15 cellular contexts compared by ENCODE assay signal in genomic region chr14:65838565-65838964, GRCh38.
DNase-seq lines count a peak whose midpoint lies in the region; ATAC-seq and TF ChIP-seq lines count a peak whose summit lies in the region.
"Had no signal": no experiment of that assay in that cellular context is flagged by ENCODE, and none has a peak within 500 bp of the region (broad histone marks: within the 10 kb centered on the region; RNA-seq: fewer than 3 reads in every experiment).

No MANE protein-coding gene starts in this region.

- no peaks in the 10 kb centered on the region for H3K27me3 Mint-ChIP-seq in activated CD8-positive, alpha-beta memory T cell treated with anti-CD3 and anti-CD28 coated beads, Interleukin-2, amount 10 ng/mL, durations not matched to agents 7 days and 5 days
- no peaks in the 10 kb centered on the region for H3K27me3 Mint-ChIP-seq in activated T-helper 1 cell treated with anti-CD3 and anti-CD28 coated beads, Interleukin-12 subunit alpha, Interleukin-12 subunit beta, Interleukin-2, Interleukin-4 antibody, amounts not matched to agents 30 ng/mL and 10 ng/mL and 1 ng/mL, durations not matched to agents 14 hours and 24 hours and 36 hours (ENCODE audit: insufficient read depth)
- peaks cover 28% of the 10 kb centered on the region for H3K27me3 Mint-ChIP-seq in progenitor cell of endocrine pancreas

- no peak overlapping the region for H3K27ac Mint-ChIP-seq in activated CD8-positive, alpha-beta memory T cell treated with anti-CD3 and anti-CD28 coated beads, Interleukin-2, amount 10 ng/mL, durations not matched to agents 7 days and 5 days
- H3K27ac Mint-ChIP-seq in activated T-helper 1 cell treated with anti-CD3 and anti-CD28 coated beads, Interleukin-12 subunit alpha, Interleukin-12 subunit beta, Interleukin-2, Interleukin-4 antibody, amounts not matched to agents 30 ng/mL and 10 ng/mL and 1 ng/mL, durations not matched to agents 14 hours and 24 hours and 36 hours: peak overlapping the region; percentile 19
- H3K27ac Mint-ChIP-seq in progenitor cell of endocrine pancreas: peak overlapping the region; percentile 63
- H3K27ac Mint-ChIP-seq: CD14-positive monocyte had no signal

- peak; percentile 35 for DNase-seq in activated CD8-positive, alpha-beta memory T cell treated with anti-CD3 and anti-CD28 coated beads, Interleukin-2, amount 10 ng/mL, durations not matched to agents 7 days and 5 days
- DNase-seq in activated CD8-positive, alpha-beta memory T cell treated with anti-CD3 and anti-CD28 coated beads, Interleukin-2, amount 50 U/mL, for 48 hours: no peak
- peak; percentile 30 for DNase-seq in HT1080 (ENCODE audit: low read depth)
- DNase-seq in activated T-helper 1 cell treated with anti-CD3 and anti-CD28 coated beads, Interleukin-12 subunit alpha, Interleukin-12 subunit beta, Interleukin-2, Interleukin-4 antibody, amounts not matched to agents 30 ng/mL and 10 ng/mL and 1 ng/mL, durations not matched to agents 14 hours and 24 hours and 36 hours (ENCODE audit: low spot score): no peak
- no peak for DNase-seq in progenitor cell of endocrine pancreas (ENCODE audit: low spot score, unreplicated experiment)
- no peak for DNase-seq in ecto neural progenitor cell (ENCODE audit: low spot score)
- DNase-seq in NCI-H1105 treated with DMSO at 0.1 percent for 48 hours (lab: John Stamatoyannopoulos, UW): no peak
- DNase-seq: DMS53, NCI-H1048, NCI-H1694, NCI-H446, PC-9 had no signal

- peaks cover 2% of the 10 kb centered on the region for H3K9me3 Mint-ChIP-seq in activated CD8-positive, alpha-beta memory T cell treated with anti-CD3 and anti-CD28 coated beads, Interleukin-2, amount 10 ng/mL, durations not matched to agents 7 days and 5 days (ENCODE audit: low read depth)
- H3K9me3 Mint-ChIP-seq in activated T-helper 1 cell treated with anti-CD3 and anti-CD28 coated beads, Interleukin-12 subunit alpha, Interleukin-12 subunit beta, Interleukin-2, Interleukin-4 antibody, amounts not matched to agents 30 ng/mL and 10 ng/mL and 1 ng/mL, durations not matched to agents 14 hours and 24 hours and 36 hours: no peaks in the 10 kb centered on the region
- no peaks in the 10 kb centered on the region for H3K9me3 Mint-ChIP-seq in progenitor cell of endocrine pancreas (ENCODE audit: low read depth)

- TF ChIP-seq CTCF in progenitor cell of endocrine pancreas (IDR thresholded peaks at IDR 0.05; ENCODE audit: unreplicated experiment): no peak

- intact Hi-C loops in activated T-helper 1 cell treated with anti-CD3 and anti-CD28 coated beads, Interleukin-12 subunit alpha, Interleukin-12 subunit beta, Interleukin-2, Interleukin-4 antibody, amounts not matched to agents 30 ng/mL and 10 ng/mL and 1 ng/mL, durations not matched to agents 14 hours and 24 hours and 36 hours (cut with micrococcal nuclease): no loop called here

- H3K36me3 Mint-ChIP-seq in activated CD8-positive, alpha-beta memory T cell treated with anti-CD3 and anti-CD28 coated beads, Interleukin-2, amount 10 ng/mL, durations not matched to agents 7 days and 5 days: peaks cover 3% of the 10 kb centered on the region
- H3K36me3 Mint-ChIP-seq in activated T-helper 1 cell treated with anti-CD3 and anti-CD28 coated beads, Interleukin-12 subunit alpha, Interleukin-12 subunit beta, Interleukin-2, Interleukin-4 antibody, amounts not matched to agents 30 ng/mL and 10 ng/mL and 1 ng/mL, durations not matched to agents 14 hours and 24 hours and 36 hours (ENCODE audit: low read depth): peaks cover 2% of the 10 kb centered on the region
- no peaks in the 10 kb centered on the region for H3K36me3 Mint-ChIP-seq in progenitor cell of endocrine pancreas (ENCODE audit: insufficient read depth)
- H3K36me3 Mint-ChIP-seq: CD14-positive monocyte had no signal

- peaks cover 54% of the 10 kb centered on the region for H3K4me1 Mint-ChIP-seq in activated CD8-positive, alpha-beta memory T cell treated with anti-CD3 and anti-CD28 coated beads, Interleukin-2, amount 10 ng/mL, durations not matched to agents 7 days and 5 days
- peaks cover 59% of the 10 kb centered on the region for H3K4me1 Mint-ChIP-seq in activated T-helper 1 cell treated with anti-CD3 and anti-CD28 coated beads, Interleukin-12 subunit alpha, Interleukin-12 subunit beta, Interleukin-2, Interleukin-4 antibody, amounts not matched to agents 30 ng/mL and 10 ng/mL and 1 ng/mL, durations not matched to agents 14 hours and 24 hours and 36 hours (ENCODE audit: low read depth)
- H3K4me1 Mint-ChIP-seq in progenitor cell of endocrine pancreas (ENCODE audit: low read depth): no peaks in the 10 kb centered on the region

- no peak overlapping the region for H3K4me3 Mint-ChIP-seq in activated CD8-positive, alpha-beta memory T cell treated with anti-CD3 and anti-CD28 coated beads, Interleukin-2, amount 10 ng/mL, durations not matched to agents 7 days and 5 days
- H3K4me3 Mint-ChIP-seq in activated T-helper 1 cell treated with anti-CD3 and anti-CD28 coated beads, Interleukin-12 subunit alpha, Interleukin-12 subunit beta, Interleukin-2, Interleukin-4 antibody, amounts not matched to agents 30 ng/mL and 10 ng/mL and 1 ng/mL, durations not matched to agents 14 hours and 24 hours and 36 hours: no peak overlapping the region
- H3K4me3 Mint-ChIP-seq in progenitor cell of endocrine pancreas (ENCODE audit: low read depth): no peak overlapping the region
- H3K4me3 Mint-ChIP-seq: CD14-positive monocyte had no signal

- CTCF ChIA-PET in activated CD8-positive, alpha-beta memory T cell treated with anti-CD3 and anti-CD28 coated beads, Interleukin-2, amount 10 ng/mL, durations not matched to agents 7 days and 5 days (lab: Charles Lee): interaction anchor here (0.6 to 1.8 kb wide), 3 partner anchors 10 to 1451 kb away, joined by 3 to 6 read pairs (median 3); partner anchors contain the start of gene MTHFD1

- no peak for ATAC-seq in activated CD8-positive, alpha-beta memory T cell treated with anti-CD3 and anti-CD28 coated beads, Interleukin-2, amount 10 ng/mL, durations not matched to agents 7 days and 5 days
- no peak for ATAC-seq in HG03457 (IDR thresholded peaks at IDR 0.05; ENCODE audit: unreplicated experiment)
- ATAC-seq: A549 had no signal

Comparison
In these comparisons a context has a peak if more than half of its experiments do, and no peak if none do; other contexts are left out.
1. DNase-seq: peak in activated CD8-positive, alpha-beta memory T cell treated with anti-CD3 and anti-CD28 coated beads, Interleukin-2, amount 10 ng/mL, durations not matched to agents 7 days and 5 days (single experiment) and HT1080 (single experiment); none in activated CD8-positive, alpha-beta memory T cell treated with anti-CD3 and anti-CD28 coated beads, Interleukin-2, amount 50 U/mL, for 48 hours (single experiment), activated T-helper 1 cell treated with anti-CD3 and anti-CD28 coated beads, Interleukin-12 subunit alpha, Interleukin-12 subunit beta, Interleukin-2, Interleukin-4 antibody, amounts not matched to agents 30 ng/mL and 10 ng/mL and 1 ng/mL, durations not matched to agents 14 hours and 24 hours and 36 hours (single experiment), progenitor cell of endocrine pancreas (single experiment), ecto neural progenitor cell (single experiment) and NCI-H1105 treated with DMSO at 0.1 percent for 48 hours (single experiment).